ENCODE assay signal across 15 cellular contexts in the genomic region with DNA sequence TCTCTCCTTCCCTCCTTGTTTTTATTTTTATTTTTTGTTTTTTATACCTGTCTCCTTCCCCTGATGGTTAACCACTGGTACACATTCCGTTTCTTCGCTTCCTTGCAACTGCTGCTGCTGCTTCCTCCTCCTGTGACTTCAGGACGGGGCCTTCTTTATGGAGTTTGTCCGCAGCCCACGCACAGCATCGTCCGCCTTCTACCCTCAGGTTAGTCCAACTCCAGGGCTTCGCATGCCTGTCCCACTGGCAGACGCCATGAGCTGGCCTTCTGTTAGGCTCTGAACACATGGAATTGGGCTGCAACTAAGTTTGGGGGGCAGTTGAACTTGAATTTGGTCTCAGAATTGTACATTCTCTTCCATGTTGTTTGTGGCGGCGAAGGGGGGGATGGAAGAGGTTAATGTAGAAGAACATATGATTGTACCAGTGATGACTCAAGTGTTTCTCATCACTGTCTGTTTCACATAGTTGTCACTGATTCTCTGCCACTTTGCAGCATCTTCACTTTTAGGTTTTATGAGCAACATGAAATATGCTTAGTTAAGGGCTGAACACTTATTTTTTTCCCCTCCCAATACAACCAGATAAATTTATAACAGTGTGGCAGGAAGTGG.
DNase-seq lines count a peak whose midpoint lies in the region; ATAC-seq and TF ChIP-seq lines count a peak whose summit lies in the region.
"Had no signal": no experiment of that assay in that cellular context is flagged by ENCODE, and none has a peak within 500 bp of the region (broad histone marks: within the 10 kb centered on the region; RNA-seq: fewer than 3 reads in every experiment).

No MANE protein-coding gene starts in this region.

- no peak overlapping the region for H2AFZ ChIP-seq in PC-9

- POLR2A ChIA-PET in PC-9 (lab: Charles Lee; ENCODE audit: unreplicated experiment) = no interaction called here

- CTCF ChIA-PET in PC-9 (lab: Charles Lee) = no interaction called here

- H3K27ac ChIP-seq in VCaP (peak overlapping the region; percentile 16; the same call in 1 of the 2 replicates), dorsolateral prefrontal cortex (peak overlapping the region in 36 of 59 donors; percentile 4 to 79 (median 54)), PC-9 (no peak overlapping the region)
- H3K27ac ChIP-seq: SK-N-MC, uterus had no signal

- H3K9me3 ChIP-seq in PC-9 (ENCODE audit: insufficient read depth, low read depth) = no peaks in the 10 kb centered on the region
- H3K9me3 ChIP-seq: uterus had no signal

- no peaks in the 10 kb centered on the region for H3K27me3 ChIP-seq in dorsolateral prefrontal cortex
- H3K27me3 ChIP-seq in PC-9 (ENCODE audit: insufficient read depth, low read depth) = no peaks in the 10 kb centered on the region
- H3K27me3 ChIP-seq: uterus had no signal

- no peaks in the 10 kb centered on the region for H3K79me2 ChIP-seq in PC-9 (ENCODE audit: low read depth)

- H3K4me3 ChIP-seq in dorsolateral prefrontal cortex = no peak overlapping the region
- no peak overlapping the region for H3K4me3 ChIP-seq in PC-9
- H3K4me3 ChIP-seq: SK-N-MC, uterus had no signal

- no peaks in the 10 kb centered on the region; the same call in 1 of the 2 replicates for H3F3A ChIP-seq in PC-9 (ENCODE audit: insufficient read depth, low read depth)

- BruUV-seq in PC-9 (replicated peaks; lab: Mats Ljungman, UMichigan) = no TSS peak

- no peak for ATAC-seq in GM21367 (IDR thresholded peaks at IDR 0.05; ENCODE audit: unreplicated experiment)
- ATAC-seq: left colon had no signal

- no peaks in the 10 kb centered on the region for H3K4me1 ChIP-seq in PC-9 (replicated peaks; ENCODE audit: insufficient read depth)
- H3K4me1 ChIP-seq: uterus had no signal

- H3K9me2 ChIP-seq in PC-9 (ENCODE audit: insufficient read depth) = no peaks in the 10 kb centered on the region

- 0 out of 2 replicates have a peak, but pooled peaks cover 3% of the 10 kb centered on the region for H3K36me3 ChIP-seq in PC-9 (ENCODE audit: low read depth)
- H3K36me3 ChIP-seq: uterus had no signal

- intact Hi-C loops in dorsolateral prefrontal cortex (cut with DNase I) = no loop called here
- intact Hi-C loops in PC-9 (cut with micrococcal nuclease; ENCODE audit: unreplicated experiment) = no loop called here

- no peak overlapping the region for H3K4me2 ChIP-seq in PC-9

- no peak for TF ChIP-seq CTCF in VCaP (conservative IDR thresholded peaks at IDR 0.05)
- no peak for TF ChIP-seq CTCF in dorsolateral prefrontal cortex (IDR thresholded peaks at IDR 0.05 in 54 of 56, conservative IDR thresholded peaks at IDR 0.05 in 2 of 56; ENCODE audit: low read depth in 1 of 56, partially characterized antibody in 56 of 56)
- no peak for TF ChIP-seq CTCF in PC-9 (conservative IDR thresholded peaks at IDR 0.05)

- H4K20me1 ChIP-seq in PC-9 (ENCODE audit: insufficient read depth) = no peaks in the 10 kb centered on the region

- DNase-seq in activated T-cell treated with anti-CD3 and anti-CD28 coated beads for 48 hours (ENCODE audit: low read depth) (peak; percentile 8), dorsolateral prefrontal cortex (no peak), retina (no peak), PC-9 (no peak)
- no peak for DNase-seq in activated T-cell treated with anti-CD3 and anti-CD28 coated beads, Interleukin-2, amount 50 U/mL, for 1 hour
- peak; percentile 29 for DNase-seq in stimulated activated CD4-positive, alpha-beta T cell treated with anti-CD3 and anti-CD28 coated beads, Interleukin-4, amount 100 ng/mL, for 24 hours
- DNase-seq: activated gamma-delta T cell, left colon, NCI-H1417, NCI-H774, T-helper 9 cell, uterus had no signal

Comparison
In these comparisons a context has a peak if more than half of its experiments do, and no peak if none do; other contexts are left out.
1. DNase-seq: peak in activated T-cell treated with anti-CD3 and anti-CD28 coated beads for 48 hours (single experiment) and stimulated activated CD4-positive, alpha-beta T cell treated with anti-CD3 and anti-CD28 coated beads, Interleukin-4, amount 100 ng/mL, for 24 hours (single experiment); none in activated T-cell treated with anti-CD3 and anti-CD28 coated beads, Interleukin-2, amount 50 U/mL, for 1 hour (single experiment), dorsolateral prefrontal cortex (0 of 10), retina (single experiment) and PC-9 (0 of 2).